15 cellular contexts compared by ENCODE assay signal in genomic region chr20:59064214-59064722, GRCh38. TPM values are rescaled to one million over a fixed set of nuclear protein-coding genes. Genes with fewer than 3 reads are reported as not detected.
DNase-seq lines count a peak whose midpoint lies in the region; ATAC-seq, FAIRE-seq and TF ChIP-seq lines count a peak whose summit lies in the region.
"Had no signal": no experiment of that assay in that cellular context is flagged by ENCODE, and none has a peak within 500 bp of the region (broad histone marks: within the 10 kb centered on the region; RNA-seq: fewer than 3 reads in every experiment).

No MANE protein-coding gene starts in this region.

- no peaks in the 10 kb centered on the region for H3K79me1 ChIP-seq in neuronal stem cell (ENCODE audit: low read depth, low read length)

- DNase-seq in NCI-H2227 (lab: John Stamatoyannopoulos, UW; ENCODE audit: unreplicated experiment), result peak; percentile 36
- DNase-seq in NCI-H2227 treated with DMSO at 0.1 percent for 48 hours (lab: John Stamatoyannopoulos, UW), result no peak
- DNase-seq in NCI-H2081 treated with DMSO at 0.1 percent for 48 hours (lab: John Stamatoyannopoulos, UW), result peak; percentile 39
- no peak for DNase-seq in astrocyte (ENCODE audit: low read depth)
- no peak for DNase-seq in neuronal stem cell (ENCODE audit: low spot score)
- no peak for DNase-seq in T-helper 1 cell
- DNase-seq: 8988T; activated naive CD4-positive, alpha-beta T cell treated with anti-CD3 and anti-CD28 coated beads for 36 hours; endodermal cell; H7; NCI-H526 treated with DMSO at 0.1 percent for 48 hours had no signal

- no peak overlapping the region for H2BK12ac ChIP-seq in neuronal stem cell (ENCODE audit: low read length)

- no peak overlapping the region for H3K14ac ChIP-seq in neuronal stem cell (ENCODE audit: low read length)

- H3K36me3 Mint-ChIP-seq in astrocyte (ENCODE audit: low read depth, unreplicated experiment), result no peaks in the 10 kb centered on the region

- no peak overlapping the region for H3K23ac ChIP-seq in neuronal stem cell (ENCODE audit: low read depth, low read length, poor library complexity)

- no peak overlapping the region for H4K91ac ChIP-seq in neuronal stem cell (ENCODE audit: low read depth, low read length, poor library complexity)

- H4K8ac ChIP-seq in neuronal stem cell (ENCODE audit: low read depth, low read length), result no peak overlapping the region

- peaks cover 10% of the 10 kb centered on the region for H3K4me1 Mint-ChIP-seq in astrocyte (ENCODE audit: low read depth, unreplicated experiment)
- H3K4me1 Mint-ChIP-seq: endodermal cell had no signal

- ATAC-seq in GM19324 (IDR thresholded peaks at IDR 0.05; ENCODE audit: low FRiP score, unreplicated experiment) (no peak), GM21423 (IDR thresholded peaks at IDR 0.05; ENCODE audit: unreplicated experiment) (no peak)

- H2BK120ac ChIP-seq in neuronal stem cell (ENCODE audit: low read depth, low read length), result no peak overlapping the region

- no peaks in the 10 kb centered on the region for H3K9me3 Mint-ChIP-seq in astrocyte (ENCODE audit: unreplicated experiment)
- H3K9me3 Mint-ChIP-seq: activated naive CD4-positive, alpha-beta T cell treated with anti-CD3 and anti-CD28 coated beads for 36 hours; endodermal cell had no signal

- H3K4ac ChIP-seq in neuronal stem cell (ENCODE audit: low read length), result no peak overlapping the region

- FAIRE-seq in astrocyte (lab: Jason Lieb, UNC), result no peak

- peak overlapping the region; percentile 15 for H3K27ac ChIP-seq in astrocyte (ENCODE audit: low read depth, low read length)
- no peak overlapping the region for H3K27ac ChIP-seq in neuronal stem cell (replicated peaks; ENCODE audit: low read length)
- H3K27ac ChIP-seq: brain microvascular endothelial cell, SJSA1 had no signal

- H2BK5ac ChIP-seq in neuronal stem cell (ENCODE audit: low read length), result no peak overlapping the region

- peaks cover 3% of the 10 kb centered on the region for H3K27me3 ChIP-seq in astrocyte (ENCODE audit: insufficient read depth, low read length)
- H3K27me3 ChIP-seq in neuronal stem cell (ENCODE audit: control insufficient read depth in 3 of 3, insufficient read depth in 3 of 3, low read depth in 1 of 3, low read length in 3 of 3), result peaks cover 0 to 7% (median 0%) of the 10 kb centered on the region in 3 experiments
- H3K27me3 ChIP-seq: brain microvascular endothelial cell had no signal

- H3K4me2 ChIP-seq in astrocyte (ENCODE audit: low read length), result peak overlapping the region; percentile 57
- no peak overlapping the region for H3K4me2 ChIP-seq in neuronal stem cell (ENCODE audit: insufficient read depth, low read length, poor library complexity, severe bottlenecking)

- H3K4me1 ChIP-seq in astrocyte (ENCODE audit: insufficient read depth, low read length), result peaks cover 12% of the 10 kb centered on the region
- peaks cover 4 to 8% of the 10 kb centered on the region in 2 donors for H3K4me1 ChIP-seq in neuronal stem cell (ENCODE audit: control insufficient read depth in 2 of 2, insufficient read depth in 1 of 2, low read depth in 1 of 2, low read length in 2 of 2)
- H3K4me1 ChIP-seq: SJSA1 had no signal

- H3K9me3 ChIP-seq in astrocyte (ENCODE audit: insufficient read depth, low read depth, low read length), result no peaks in the 10 kb centered on the region
- H3K9me3 ChIP-seq in neuronal stem cell (replicated peaks in 1 of 2; ENCODE audit: control insufficient read depth in 2 of 2, insufficient read depth in 1 of 2, low read depth in 1 of 2, low read length in 2 of 2), result no peaks in the 10 kb centered on the region
- H3K9me3 ChIP-seq: SJSA1 had no signal

- no peak overlapping the region for H3K18ac ChIP-seq in neuronal stem cell (ENCODE audit: low read length)

- WGBS in neuronal stem cell (ENCODE audit: extremely low coverage in 2 of 2, insufficient read length in 2 of 2, insufficient replicate concordance in 1 of 2), 2 donors, result no CpG with 5 or more reads among the region's 4 CpGs

- no peak overlapping the region for H2BK15ac ChIP-seq in neuronal stem cell (ENCODE audit: low read length)

- no peak overlapping the region for H3K27ac Mint-ChIP-seq in astrocyte (ENCODE audit: unreplicated experiment)
- H3K27ac Mint-ChIP-seq: activated naive CD4-positive, alpha-beta T cell treated with anti-CD3 and anti-CD28 coated beads for 36 hours; endodermal cell had no signal

- H4K20me1 ChIP-seq in astrocyte (ENCODE audit: insufficient read depth, low read length), result no peaks in the 10 kb centered on the region

- no peaks in the 10 kb centered on the region for H3K79me2 ChIP-seq in astrocyte (ENCODE audit: insufficient read depth, low read length)

- H3K9ac ChIP-seq in astrocyte (ENCODE audit: low read length) (peak overlapping the region; percentile 25), neuronal stem cell (ENCODE audit: low read depth, low read length, poor library complexity) (no peak overlapping the region)

- H2AK5ac ChIP-seq in neuronal stem cell (ENCODE audit: low read depth, low read length), result no peak overlapping the region

- H2AFZ ChIP-seq in astrocyte (ENCODE audit: low read depth, low read length) (peak overlapping the region; percentile 31), neuronal stem cell (ENCODE audit: low read length) (peak overlapping the region; percentile 65)

- no peak overlapping the region for H3K4me3 ChIP-seq in astrocyte (ENCODE audit: insufficient read depth, low read depth, low read length)
- no peak overlapping the region for H3K4me3 ChIP-seq in neuronal stem cell (ENCODE audit: low read length in 2 of 2)
- H3K4me3 ChIP-seq: SJSA1 had no signal

- no peak overlapping the region for H3K4me3 Mint-ChIP-seq in astrocyte (ENCODE audit: unreplicated experiment)
- H3K4me3 Mint-ChIP-seq: activated naive CD4-positive, alpha-beta T cell treated with anti-CD3 and anti-CD28 coated beads for 36 hours; endodermal cell had no signal

- H3K36me3 ChIP-seq in astrocyte (ENCODE audit: insufficient read depth, low read length), result no peaks in the 10 kb centered on the region
- no peaks in the 10 kb centered on the region for H3K36me3 ChIP-seq in neuronal stem cell (replicated peaks in 1 of 2; ENCODE audit: control insufficient read depth in 2 of 2, insufficient read depth in 2 of 2, low read length in 2 of 2)
- H3K36me3 ChIP-seq: brain microvascular endothelial cell, SJSA1 had no signal

- TF ChIP-seq CTCF in astrocyte (IDR thresholded peaks at IDR 0.05; ENCODE audit: insufficient read depth, low read depth, low read length), result no peak

- H3K27me3 Mint-ChIP-seq in astrocyte (ENCODE audit: low read depth, unreplicated experiment), result no peaks in the 10 kb centered on the region

RNA-seq across cellular contexts. Expression of gene PRELID3B, which starts 21.7 kb away (rescaled TPM):
- total RNA-seq in astrocyte, result 55.1 and 68.8 TPM in 2 replicates
- polyA plus RNA-seq in neuronal stem cell (2013, experiment 1 of 2), result 21.2 TPM
- 21.3 TPM for polyA plus RNA-seq in neuronal stem cell (2013, experiment 2 of 2)

RNA-seq across cellular contexts. Expression of gene ATP5F1E, which starts 32.1 kb away (rescaled TPM):
- 91.0 and 94.4 TPM in 2 replicates for total RNA-seq in astrocyte
- polyA plus RNA-seq in neuronal stem cell (2013, experiment 1 of 2), result 74.0 TPM
- polyA plus RNA-seq in neuronal stem cell (2013, experiment 2 of 2), result 75.8 TPM

RNA-seq across cellular contexts. Expression of gene TUBB1, which starts 45.0 kb away (rescaled TPM):
- not detected in 2 replicates for total RNA-seq in astrocyte
- not detected for polyA plus RNA-seq in neuronal stem cell (2013, experiment 1 of 2)
- polyA plus RNA-seq in neuronal stem cell (2013, experiment 2 of 2), result not detected
- total RNA-seq: activated naive CD4-positive, alpha-beta T cell treated with anti-CD3 and anti-CD28 coated beads for 36 hours; endodermal cell; H7 had no signal

RNA-seq across cellular contexts. Expression of gene CTSZ, which starts 57.2 kb away (rescaled TPM):
- total RNA-seq in astrocyte, result 112 and 126 TPM in 2 replicates
- 32.2 TPM for polyA plus RNA-seq in neuronal stem cell (2013, experiment 1 of 2)
- 31.5 TPM for polyA plus RNA-seq in neuronal stem cell (2013, experiment 2 of 2)

Comparison
In these comparisons a context has a peak if more than half of its experiments do, and no peak if none do; other contexts are left out.
1. DNase-seq: peak in NCI-H2227 (single experiment) and NCI-H2081 treated with DMSO at 0.1 percent for 48 hours (single experiment); none in NCI-H2227 treated with DMSO at 0.1 percent for 48 hours (single experiment), astrocyte (single experiment), neuronal stem cell (single experiment) and T-helper 1 cell (0 of 5).